ENCODE assay signal across 12 cellular contexts in genomic region chr1:182783068-182783467, GRCh38. TPM values are rescaled to one million over a fixed set of nuclear protein-coding genes. Genes with fewer than 3 reads are reported as not detected.
DNase-seq lines count a peak whose midpoint lies in the region; ATAC-seq and TF ChIP-seq lines count a peak whose summit lies in the region.
"Had no signal": no experiment of that assay in that cellular context is flagged by ENCODE, and none has a peak within 500 bp of the region (broad histone marks: within the 10 kb centered on the region; RNA-seq: fewer than 3 reads in every experiment).

No MANE protein-coding gene starts in this region.

- no peak overlapping the region for H3K27ac ChIP-seq in OCI-LY7 (ENCODE audit: low read depth, low read length, poor library complexity, severe bottlenecking)
- H3K27ac ChIP-seq: C4-2B, vagina had no signal

- DNase-seq in DMS114 treated with DMSO at 0.1 percent for 48 hours (lab: John Stamatoyannopoulos, UW; ENCODE audit: unreplicated experiment), result peak; percentile 2
- DNase-seq in OCI-LY7 (ENCODE audit: low spot score), result peak; percentile 59
- peak; percentile 43 for DNase-seq in glutamatergic neuron
- DNase-seq in naive thymus-derived CD8-positive, alpha-beta T cell, result no peak
- no peak for DNase-seq in stimulated activated CD4-positive, alpha-beta T cell treated with anti-CD3 and anti-CD28 coated beads, Interleukin-4, amount 100 ng/mL, for 24 hours
- no peak for DNase-seq in activated T-cell treated with anti-CD3 and anti-CD28 coated beads, Interleukin-2, amount 50 U/mL, for 24 hours
- DNase-seq: NCI-H226 had no signal

- H3K9me3 Mint-ChIP-seq in glutamatergic neuron (ENCODE audit: unreplicated experiment), result peaks cover 3% of the 10 kb centered on the region
- no peaks in the 10 kb centered on the region for H3K9me3 Mint-ChIP-seq in naive thymus-derived CD8-positive, alpha-beta T cell
- no peaks in the 10 kb centered on the region for H3K9me3 Mint-ChIP-seq in activated T-cell treated with anti-CD3 and anti-CD28 coated beads, Interleukin-2, amount 50 U/mL, for 24 hours
- H3K9me3 Mint-ChIP-seq: activated CD4-positive, alpha-beta T cell treated with anti-CD3 and anti-CD28 coated beads, Interleukin-2, amount 10 ng/mL, durations not matched to agents 24 days and 14 days had no signal

- H3K27me3 Mint-ChIP-seq in glutamatergic neuron (ENCODE audit: unreplicated experiment), result peaks cover 2% of the 10 kb centered on the region
- peaks cover 0 to 12% (median 3%) of the 10 kb centered on the region in 5 donors for H3K27me3 Mint-ChIP-seq in naive thymus-derived CD8-positive, alpha-beta T cell
- no peaks in the 10 kb centered on the region for H3K27me3 Mint-ChIP-seq in activated T-cell treated with anti-CD3 and anti-CD28 coated beads, Interleukin-2, amount 50 U/mL, for 24 hours

- no peaks in the 10 kb centered on the region for H3K36me3 ChIP-seq in OCI-LY7 (ENCODE audit: insufficient read depth, low read length)
- H3K36me3 ChIP-seq: vagina had no signal

- H3K9me2 ChIP-seq in OCI-LY7 (ENCODE audit: insufficient read depth, low read length), result no peaks in the 10 kb centered on the region

- no peaks in the 10 kb centered on the region for H3K79me2 ChIP-seq in OCI-LY7 (ENCODE audit: insufficient read depth, low read depth, low read length)

- H3K36me3 Mint-ChIP-seq in glutamatergic neuron (ENCODE audit: unreplicated experiment), result no peaks in the 10 kb centered on the region
- H3K36me3 Mint-ChIP-seq in naive thymus-derived CD8-positive, alpha-beta T cell, result no peaks in the 10 kb centered on the region
- H3K36me3 Mint-ChIP-seq in activated T-cell treated with anti-CD3 and anti-CD28 coated beads, Interleukin-2, amount 50 U/mL, for 24 hours (ENCODE audit: low read depth), result no peaks in the 10 kb centered on the region

- H3K4me3 Mint-ChIP-seq in glutamatergic neuron (ENCODE audit: unreplicated experiment), result no peak overlapping the region
- H3K4me3 Mint-ChIP-seq in naive thymus-derived CD8-positive, alpha-beta T cell, result no peak overlapping the region
- H3K4me3 Mint-ChIP-seq in activated T-cell treated with anti-CD3 and anti-CD28 coated beads, Interleukin-2, amount 50 U/mL, for 24 hours, result no peak overlapping the region
- H3K4me3 Mint-ChIP-seq: activated CD4-positive, alpha-beta T cell treated with anti-CD3 and anti-CD28 coated beads, Interleukin-2, amount 10 ng/mL, durations not matched to agents 24 days and 14 days had no signal

- no TSS peak for BruUV-seq in OCI-LY7 (replicated peaks; lab: Mats Ljungman, UMichigan)

- POLR2A ChIA-PET in OCI-LY7 (lab: Charles Lee), result interaction anchor here (0.6 to 3.8 kb wide), 11 partner anchors 105 to 195 kb away, joined by 3 to 26 read pairs (median 5); partner anchors contain the start of gene RGS16
- POLR2A ChIA-PET in naive thymus-derived CD8-positive, alpha-beta T cell (lab: Charles Lee), result interaction anchor here (1.1 to 1.9 kb wide), 2 partner anchors 179 to 183 kb away, joined by 3 to 5 read pairs; no protein-coding TSS in a partner anchor

- no peaks in the 10 kb centered on the region for H3K9me3 ChIP-seq in OCI-LY7 (ENCODE audit: low read length)
- H3K9me3 ChIP-seq: vagina had no signal

- no peak for ATAC-seq in naive thymus-derived CD8-positive, alpha-beta T cell
- no peak for ATAC-seq in HG02973 (IDR thresholded peaks at IDR 0.05; ENCODE audit: unreplicated experiment)

- CTCF ChIA-PET in OCI-LY7 (lab: Charles Lee; ENCODE audit: unreplicated experiment), result interaction anchor here (1.0 to 8.1 kb wide), 6 partner anchors 101 to 194 kb away, joined by 4 to 189 read pairs (median 7); partner anchors contain the start of gene RNASEL

- intact Hi-C loops in OCI-LY7 (cut with micrococcal nuclease; ENCODE audit: unreplicated experiment), result loop anchor here (1.0 to 10.0 kb wide), 3 partner anchors 134 to 696 kb away; no protein-coding TSS in a partner anchor

- TF ChIP-seq CTCF in GM12875 (IDR thresholded peaks at IDR 0.05; ENCODE audit: borderline replicate concordance, insufficient read depth, low read depth, low read length) (peak; percentile 16; the same call in 1 of the 2 replicates), OCI-LY7 (conservative IDR thresholded peaks at IDR 0.05; ENCODE audit: low read length) (peak; percentile 75), glutamatergic neuron (IDR thresholded peaks at IDR 0.05; ENCODE audit: partially characterized antibody, unreplicated experiment) (peak; percentile 4)

- H3K4me3 ChIP-seq in GM12875 (ENCODE audit: low read depth, low read length), result no peak overlapping the region
- no peak overlapping the region for H3K4me3 ChIP-seq in OCI-LY7 (ENCODE audit: low read depth, low read length, poor library complexity, severe bottlenecking)
- H3K4me3 ChIP-seq: vagina had no signal

- H3K4me1 Mint-ChIP-seq in glutamatergic neuron (ENCODE audit: low read depth, unreplicated experiment), result peaks cover 19% of the 10 kb centered on the region
- H3K4me1 Mint-ChIP-seq in naive thymus-derived CD8-positive, alpha-beta T cell, result peaks cover 3 to 10% (median 4%) of the 10 kb centered on the region in 4 donors
- H3K4me1 Mint-ChIP-seq in activated T-cell treated with anti-CD3 and anti-CD28 coated beads, Interleukin-2, amount 50 U/mL, for 24 hours (ENCODE audit: low read depth), result peaks cover 11% of the 10 kb centered on the region

- H3K4me2 ChIP-seq in OCI-LY7 (ENCODE audit: low read length), result peak overlapping the region; percentile 21

- H2AFZ ChIP-seq in OCI-LY7 (ENCODE audit: low read length), result peak overlapping the region; percentile 36; the same call in 1 of the 2 replicates

- H4K20me1 ChIP-seq in OCI-LY7 (ENCODE audit: insufficient read depth, low read length), result no peaks in the 10 kb centered on the region

- no peak overlapping the region for H3K27ac Mint-ChIP-seq in glutamatergic neuron (ENCODE audit: unreplicated experiment)
- no peak overlapping the region for H3K27ac Mint-ChIP-seq in naive thymus-derived CD8-positive, alpha-beta T cell
- no peak overlapping the region for H3K27ac Mint-ChIP-seq in activated T-cell treated with anti-CD3 and anti-CD28 coated beads, Interleukin-2, amount 50 U/mL, for 24 hours
- H3K27ac Mint-ChIP-seq: activated CD4-positive, alpha-beta T cell treated with anti-CD3 and anti-CD28 coated beads, Interleukin-2, amount 10 ng/mL, durations not matched to agents 24 days and 14 days had no signal

- peaks cover 31% of the 10 kb centered on the region for H3K4me1 ChIP-seq in OCI-LY7 (ENCODE audit: insufficient read depth, low read length, poor library complexity, severe bottlenecking)
- H3K4me1 ChIP-seq: vagina had no signal

RNA-seq across cellular contexts. Expression of gene NPL, which starts 6.5 kb away (rescaled TPM):
- total RNA-seq in OCI-LY7 (2014; rRNA removed; shearing (Covaris generic)), result 2.2 and 4.1 TPM in 2 replicates
- total RNA-seq in OCI-LY7 (2022), result 6.3 and 7.0 TPM in 2 replicates
- 2.3 TPM for total RNA-seq in glutamatergic neuron (ENCODE audit: unreplicated experiment)
- total RNA-seq in naive thymus-derived CD8-positive, alpha-beta T cell, result 1 to 10 TPM; 4.5 to 7.7 TPM
- polyA plus RNA-seq in naive thymus-derived CD8-positive, alpha-beta T cell, result 1 to 10 TPM; 4.0 to 7.0 (median 6.2) TPM

RNA-seq across cellular contexts. Expression of gene DHX9, which starts 56.1 kb away (rescaled TPM):
- total RNA-seq in OCI-LY7 (2014; rRNA removed; shearing (Covaris generic)), result 217 and 276 TPM in 2 replicates
- total RNA-seq in OCI-LY7 (2022) (251 and 271 TPM in 2 replicates), glutamatergic neuron (ENCODE audit: unreplicated experiment) (215 TPM)
- 100 to 1,000 TPM; 228 to 244 TPM for total RNA-seq in naive thymus-derived CD8-positive, alpha-beta T cell
- polyA plus RNA-seq in naive thymus-derived CD8-positive, alpha-beta T cell, result 100 to 1,000 TPM; 106 to 124 (median 114) TPM

Comparison
In these comparisons a context has a peak if more than half of its experiments do, and no peak if none do; other contexts are left out.
1. DNase-seq: peak in DMS114 treated with DMSO at 0.1 percent for 48 hours (single experiment), OCI-LY7 (single experiment) and glutamatergic neuron (single experiment); none in naive thymus-derived CD8-positive, alpha-beta T cell (0 of 10), stimulated activated CD4-positive, alpha-beta T cell treated with anti-CD3 and anti-CD28 coated beads, Interleukin-4, amount 100 ng/mL, for 24 hours (single experiment) and activated T-cell treated with anti-CD3 and anti-CD28 coated beads, Interleukin-2, amount 50 U/mL, for 24 hours (single experiment).
2. CTCF ChIP-seq: peak in every context shown above with its lines; median percentile 75 in OCI-LY7; 16 in GM12875; 4 in glutamatergic neuron.